In genomic region chr12:124294686-124295315, GRCh38 we compare ENCODE assay signal across 11 cellular contexts. TPM values are rescaled to one million over a fixed set of nuclear protein-coding genes. Genes with fewer than 3 reads are reported as not detected.
DNase-seq lines count a peak whose midpoint lies in the region; ATAC-seq and TF ChIP-seq lines count a peak whose summit lies in the region.
"Had no signal": no experiment of that assay in that cellular context is flagged by ENCODE, and none has a peak within 500 bp of the region (broad histone marks: within the 10 kb centered on the region; RNA-seq: fewer than 3 reads in every experiment).

Gene RFLNA (plus strand): TSS chr12:124295093. CDS start chr12:124295430, 337 bp downstream.

- H3K4me3 Mint-ChIP-seq in GM23338, result peak within 1 kb of the TSS; percentile 80
- peak within 1 kb of the TSS; percentile 35 for H3K4me3 Mint-ChIP-seq in activated naive CD8-positive, alpha-beta T cell treated with anti-CD3 and anti-CD28 coated beads, Interleukin-2, amount 10 ng/mL, durations not matched to agents 7 days and 5 days

- POLR2A ChIA-PET in activated naive CD8-positive, alpha-beta T cell treated with anti-CD3 and anti-CD28 coated beads, Interleukin-2, amount 10 ng/mL, durations not matched to agents 7 days and 5 days (lab: Charles Lee), result no interaction called here

- H3K36me3 Mint-ChIP-seq in GM23338 (ENCODE audit: low read depth), result peaks cover 4% of the 10 kb centered on the region; the same call in 2 of the 3 replicates
- no peaks in the 10 kb centered on the region for H3K36me3 Mint-ChIP-seq in activated naive CD8-positive, alpha-beta T cell treated with anti-CD3 and anti-CD28 coated beads, Interleukin-2, amount 10 ng/mL, durations not matched to agents 7 days and 5 days

- peaks cover 8% of the 10 kb centered on the region; the same call in 1 of the 2 replicates for H3F3A ChIP-seq in GM23338 (replicated peaks; ENCODE audit: low read depth)

- DNase-seq in GM23338 (ENCODE audit: low spot score) (peak; percentile 78), hepatocyte (ENCODE audit: low spot score) (peak; percentile 75), sciatic nerve (ENCODE audit: low spot score) (no peak), epidermal melanocyte (ENCODE audit: insufficient read length, low spot score) (no peak), NCI-H2029 treated with DMSO at 0.1 percent for 48 hours (lab: John Stamatoyannopoulos, UW) (no peak)
- DNase-seq in activated naive CD8-positive, alpha-beta T cell treated with anti-CD3 and anti-CD28 coated beads, Interleukin-2, amount 10 ng/mL, durations not matched to agents 7 days and 5 days, result no peak
- no peak for DNase-seq in stimulated activated naive CD4-positive, alpha-beta T cell treated with Interleukin-2 at 50 U/mL for 16 hours (lab: John Stamatoyannopoulos, UW)
- DNase-seq: SIG-M5; stimulated activated CD4-positive, alpha-beta T cell treated with anti-CD3 and anti-CD28 coated beads, Interleukin-12 subunit alpha, Interleukin-12 subunit beta, amount 100 ng/mL, for 4 hours had no signal

- peaks cover 30% of the 10 kb centered on the region for H3K27me3 Mint-ChIP-seq in GM23338 (ENCODE audit: insufficient read depth, low read depth, poor library complexity)
- peaks cover 34% of the 10 kb centered on the region for H3K27me3 Mint-ChIP-seq in activated naive CD8-positive, alpha-beta T cell treated with anti-CD3 and anti-CD28 coated beads, Interleukin-2, amount 10 ng/mL, durations not matched to agents 7 days and 5 days

- peaks cover 47% of the 10 kb centered on the region for H3K4me1 Mint-ChIP-seq in GM23338
- no peaks in the 10 kb centered on the region for H3K4me1 Mint-ChIP-seq in activated naive CD8-positive, alpha-beta T cell treated with anti-CD3 and anti-CD28 coated beads, Interleukin-2, amount 10 ng/mL, durations not matched to agents 7 days and 5 days

- H3K79me2 ChIP-seq in GM23338 (replicated peaks; ENCODE audit: insufficient read depth) (peaks cover 23% of the 10 kb centered on the region), hepatocyte (peaks cover 39% of the 10 kb centered on the region)

- H3K27me3 ChIP-seq in GM23338 (ENCODE audit: insufficient read depth) (peaks cover 29% of the 10 kb centered on the region), hepatocyte (no peaks in the 10 kb centered on the region)

- H3K9me2 ChIP-seq in GM23338 (ENCODE audit: insufficient read depth) (no peaks in the 10 kb centered on the region), hepatocyte (replicated peaks; ENCODE audit: insufficient read depth) (no peaks in the 10 kb centered on the region)

- peak; percentile 74 for ATAC-seq in GM23338
- ATAC-seq in activated naive CD8-positive, alpha-beta T cell treated with anti-CD3 and anti-CD28 coated beads, Interleukin-2, amount 10 ng/mL, durations not matched to agents 7 days and 5 days (ENCODE audit: low read depth), result peak; percentile 43
- ATAC-seq in sciatic nerve, result peak; percentile 71
- ATAC-seq in GM21825 (IDR thresholded peaks at IDR 0.05; ENCODE audit: unreplicated experiment), result no peak

- H3K4me1 ChIP-seq in GM23338 (ENCODE audit: insufficient read depth) (peaks cover 33% of the 10 kb centered on the region), hepatocyte (ENCODE audit: insufficient read depth) (peaks cover 32% of the 10 kb centered on the region)

- H3K36me3 ChIP-seq in GM23338 (ENCODE audit: insufficient read depth) (no peaks in the 10 kb centered on the region), hepatocyte (replicated peaks; ENCODE audit: insufficient read depth, low read depth) (no peaks in the 10 kb centered on the region)

- 21% methylated on average over 14 of the region's 63 CpGs for WGBS in hepatocyte (ENCODE audit: low lambda C conversion rate, missing lambda C conversion rate)

- H3K4me2 ChIP-seq in GM23338, result peak within 1 kb of the TSS; percentile 92
- peak within 1 kb of the TSS; percentile 87 for H3K4me2 ChIP-seq in hepatocyte

- TF ChIP-seq CTCF in GM23338 (conservative IDR thresholded peaks at IDR 0.05; ENCODE audit: low read depth in 2 of 2) (no peak), hepatocyte (IDR thresholded peaks at IDR 0.05; ENCODE audit: poor library complexity) (no peak)

- intact Hi-C loops in sciatic nerve (cut with DNase I), result no loop called here

- H4K20me1 ChIP-seq in GM23338 (replicated peaks; ENCODE audit: insufficient read depth), result no peaks in the 10 kb centered on the region; the same call in 1 of the 2 replicates
- peaks cover 20% of the 10 kb centered on the region for H4K20me1 ChIP-seq in hepatocyte (ENCODE audit: insufficient read depth, poor library complexity, severe bottlenecking)

- H3K27ac Mint-ChIP-seq in GM23338, result no peak within 1 kb of the TSS
- H3K27ac Mint-ChIP-seq in activated naive CD8-positive, alpha-beta T cell treated with anti-CD3 and anti-CD28 coated beads, Interleukin-2, amount 10 ng/mL, durations not matched to agents 7 days and 5 days, result no peak within 1 kb of the TSS

- H3K27ac ChIP-seq in GM23338 (ENCODE audit: low read depth), result no peak within 1 kb of the TSS
- peak within 1 kb of the TSS; percentile 87 for H3K27ac ChIP-seq in hepatocyte
- H3K27ac ChIP-seq: HL-60 had no signal

- no peaks in the 10 kb centered on the region for H3K9me3 Mint-ChIP-seq in GM23338
- H3K9me3 Mint-ChIP-seq in activated naive CD8-positive, alpha-beta T cell treated with anti-CD3 and anti-CD28 coated beads, Interleukin-2, amount 10 ng/mL, durations not matched to agents 7 days and 5 days, result no peaks in the 10 kb centered on the region

- peak within 1 kb of the TSS; percentile 66 for H3K4me3 ChIP-seq in GM23338
- H3K4me3 ChIP-seq in hepatocyte, result peak within 1 kb of the TSS; percentile 79

- H3K9me3 ChIP-seq in hepatocyte (ENCODE audit: low read depth), result no peaks in the 10 kb centered on the region

- H2AFZ ChIP-seq in GM23338 (peak within 1 kb of the TSS; percentile 90; the same call in 1 of the 2 replicates), hepatocyte (peak within 1 kb of the TSS; percentile 52)

TF ChIP-seq in GM23338, 12 proteins besides CTCF, POLR2A, EP300 and RAD21 (continues in another document):
- no peak for TF ChIP-seq ZNF331 (CRISPR knock-in tag; IDR thresholded peaks at IDR 0.05; ENCODE audit: low read depth)
- TF ChIP-seq STAT1 (IDR thresholded peaks at IDR 0.05; ENCODE audit: unreplicated experiment), result no peak
- TF ChIP-seq JUNB (IDR thresholded peaks at IDR 0.05; ENCODE audit: unreplicated experiment), result no peak
- TF ChIP-seq REST (IDR thresholded peaks at IDR 0.05; ENCODE audit: unreplicated experiment), result no peak
- no peak for TF ChIP-seq EZH2phosphoT487 (IDR thresholded peaks at IDR 0.05; ENCODE audit: unreplicated experiment)
- no peak for TF ChIP-seq EZH2 (IDR thresholded peaks at IDR 0.05; ENCODE audit: low read depth, unreplicated experiment)
- no peak for TF ChIP-seq CREB1 (CRISPR knock-in tag; IDR thresholded peaks at IDR 0.05; ENCODE audit: low read depth)

RNA-seq across cellular contexts. Expression of gene RFLNA, which starts in this region (rescaled TPM):
- 16.2 and 20.4 TPM in 2 replicates for total RNA-seq in GM23338 (2014; rRNA removed; shearing (Covaris generic))
- polyA plus RNA-seq in GM23338 (2016; fragmentation: Nextera tagmentation; extraction: Ambion mirVana) (3.8 and 3.9 TPM in 2 replicates), hepatocyte (54.1 and 67.8 TPM in 2 replicates)
- not detected for total RNA-seq in activated naive CD8-positive, alpha-beta T cell treated with anti-CD3 and anti-CD28 coated beads, Interleukin-2, amount 10 ng/mL, durations not matched to agents 7 days and 5 days
- total RNA-seq in hepatocyte (57.8 and 62.8 TPM in 2 replicates), sciatic nerve (28.1 TPM)

Comparison
In these comparisons a context has a peak if more than half of its experiments do, and no peak if none do; other contexts are left out.
1. RNA of gene RFLNA (total RNA-seq): 57.8 to 62.8 TPM in hepatocyte, 28.1 TPM in sciatic nerve (single experiment) and 16.2 to 20.4 TPM in GM23338; not detected in activated naive CD8-positive, alpha-beta T cell treated with anti-CD3 and anti-CD28 coated beads, Interleukin-2, amount 10 ng/mL, durations not matched to agents 7 days and 5 days; every median in the first group is over 10 times any median in the second.
2. RNA of gene RFLNA (polyA plus RNA-seq): 54.1 to 67.8 TPM in hepatocyte; 3.8 to 3.9 TPM in GM23338; every median in the first group is over 10 times any median in the second.
3. Peak in ATAC-seq in activated naive CD8-positive, alpha-beta T cell treated with anti-CD3 and anti-CD28 coated beads, Interleukin-2, amount 10 ng/mL, durations not matched to agents 7 days and 5 days; RNA of the gene not detected or under 1 TPM.
4. DNase-seq: peak in GM23338 (single experiment) and hepatocyte (single experiment); none in activated naive CD8-positive, alpha-beta T cell treated with anti-CD3 and anti-CD28 coated beads, Interleukin-2, amount 10 ng/mL, durations not matched to agents 7 days and 5 days (single experiment), sciatic nerve (single experiment), epidermal melanocyte (single experiment), stimulated activated naive CD4-positive, alpha-beta T cell treated with Interleukin-2 at 50 U/mL for 16 hours (single experiment) and NCI-H2029 treated with DMSO at 0.1 percent for 48 hours (single experiment).